ENCODE assay signal across 15 cellular contexts in the genomic region with DNA sequence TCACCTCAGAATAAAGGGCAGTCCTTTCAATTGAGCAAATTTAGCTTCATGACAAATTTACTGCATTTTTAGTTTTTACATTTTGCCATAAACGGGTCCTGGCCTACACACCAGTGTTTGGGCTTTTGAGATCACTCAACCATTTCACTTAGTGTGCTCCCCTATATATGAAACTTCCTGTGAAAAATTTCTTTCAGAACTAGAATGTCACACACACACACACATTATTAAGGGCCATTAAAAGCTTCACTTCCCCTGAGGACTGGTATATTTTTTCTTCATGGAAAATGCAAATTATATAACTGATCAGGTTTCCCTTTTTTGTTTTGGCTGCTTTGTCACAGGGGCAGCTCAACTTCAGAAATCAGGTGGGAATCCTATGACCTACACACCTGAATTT.
DNase-seq lines count a peak whose midpoint lies in the region; ATAC-seq, FAIRE-seq and TF ChIP-seq lines count a peak whose summit lies in the region.
"Had no signal": no experiment of that assay in that cellular context is flagged by ENCODE, and none has a peak within 500 bp of the region (broad histone marks: within the 10 kb centered on the region; RNA-seq: fewer than 3 reads in every experiment).

No MANE protein-coding gene starts in this region.

- H3K9me3 ChIP-seq in Karpas-422 (ENCODE audit: low read length) (no peaks in the 10 kb centered on the region), astrocyte (ENCODE audit: insufficient read depth, low read depth, low read length) (no peaks in the 10 kb centered on the region)
- H3K9me3 ChIP-seq: A549, Caco-2, HAP-1 had no signal

- POLR2A ChIA-PET in activated CD4-positive, alpha-beta T cell treated with anti-CD3 and anti-CD28 coated beads, Interleukin-2, amount 10 ng/mL, durations not matched to agents 7 days and 5 days (lab: Charles Lee) = no interaction called here

- TF ChIP-seq CTCF in astrocyte (IDR thresholded peaks at IDR 0.05; ENCODE audit: insufficient read depth, low read depth, low read length) (no peak), glutamatergic neuron (IDR thresholded peaks at IDR 0.05; ENCODE audit: partially characterized antibody, unreplicated experiment) (no peak)

- H3K27me3 Mint-ChIP-seq in astrocyte (ENCODE audit: low read depth, unreplicated experiment) = no peaks in the 10 kb centered on the region
- no peaks in the 10 kb centered on the region for H3K27me3 Mint-ChIP-seq in glutamatergic neuron (ENCODE audit: unreplicated experiment)
- H3K27me3 Mint-ChIP-seq in activated CD4-positive, alpha-beta T cell treated with anti-CD3 and anti-CD28 coated beads, Interleukin-2, amount 10 ng/mL, durations not matched to agents 7 days and 5 days = no peaks in the 10 kb centered on the region

- ATAC-seq in GM18868 (IDR thresholded peaks at IDR 0.05; ENCODE audit: unreplicated experiment) (peak; percentile 58), GM18858 (IDR thresholded peaks at IDR 0.05; ENCODE audit: unreplicated experiment) (no peak)
- ATAC-seq: A549, GM12878 had no signal

- H4K20me1 ChIP-seq in Karpas-422 (ENCODE audit: insufficient read depth, low read depth, low read length) = no peaks in the 10 kb centered on the region
- H4K20me1 ChIP-seq in astrocyte (ENCODE audit: insufficient read depth, low read length) = no peaks in the 10 kb centered on the region

- CTCF ChIA-PET in activated CD4-positive, alpha-beta T cell treated with anti-CD3 and anti-CD28 coated beads, Interleukin-2, amount 10 ng/mL, durations not matched to agents 7 days and 5 days (lab: Charles Lee) = no interaction called here

- no peaks in the 10 kb centered on the region for H3K36me3 ChIP-seq in Karpas-422 (ENCODE audit: insufficient read depth, low read length)
- H3K36me3 ChIP-seq in astrocyte (ENCODE audit: insufficient read depth, low read length) = no peaks in the 10 kb centered on the region
- H3K36me3 ChIP-seq: HAP-1 had no signal

- peaks cover 12% of the 10 kb centered on the region for H3K4me1 ChIP-seq in Karpas-422 (ENCODE audit: low read length)
- no peaks in the 10 kb centered on the region for H3K4me1 ChIP-seq in astrocyte (ENCODE audit: insufficient read depth, low read length)
- H3K4me1 ChIP-seq: A549, Caco-2, HAP-1 had no signal

- H3K79me2 ChIP-seq in Karpas-422 (ENCODE audit: low read length) (no peaks in the 10 kb centered on the region), astrocyte (ENCODE audit: insufficient read depth, low read length) (no peaks in the 10 kb centered on the region)

- H3K27me3 ChIP-seq in Karpas-422 (ENCODE audit: low read length) (no peaks in the 10 kb centered on the region), astrocyte (ENCODE audit: insufficient read depth, low read length) (no peaks in the 10 kb centered on the region)

- H3K4me2 ChIP-seq in Karpas-422 (ENCODE audit: low read depth, low read length, poor library complexity, severe bottlenecking) = peak overlapping the region; percentile 19
- H3K4me2 ChIP-seq in astrocyte (ENCODE audit: low read length) = no peak overlapping the region
- H3K4me2 ChIP-seq: A549 had no signal

- H3K9me2 ChIP-seq in Karpas-422 (replicated peaks; ENCODE audit: insufficient read depth, low read length) = no peaks in the 10 kb centered on the region

- 0 out of 2 replicates have a peak overlapping the region, but pooled peaks have one; percentile 17 for H3K27ac ChIP-seq in Karpas-422 (ENCODE audit: low read length)
- H3K27ac ChIP-seq in astrocyte (ENCODE audit: low read depth, low read length) = no peak overlapping the region
- H3K27ac ChIP-seq: A549, HL-60 had no signal

- H2AFZ ChIP-seq in Karpas-422 (ENCODE audit: low read length) (no peak overlapping the region), astrocyte (ENCODE audit: low read depth, low read length) (no peak overlapping the region)

- H3K36me3 Mint-ChIP-seq in astrocyte (ENCODE audit: low read depth, unreplicated experiment) = no peaks in the 10 kb centered on the region
- no peaks in the 10 kb centered on the region for H3K36me3 Mint-ChIP-seq in glutamatergic neuron (ENCODE audit: unreplicated experiment)
- H3K36me3 Mint-ChIP-seq in activated CD4-positive, alpha-beta T cell treated with anti-CD3 and anti-CD28 coated beads, Interleukin-2, amount 10 ng/mL, durations not matched to agents 7 days and 5 days (ENCODE audit: low read depth) = no peaks in the 10 kb centered on the region

- H3K4me3 ChIP-seq in Karpas-422 (ENCODE audit: low read length) = no peak overlapping the region
- no peak overlapping the region for H3K4me3 ChIP-seq in astrocyte (ENCODE audit: insufficient read depth, low read depth, low read length)
- H3K4me3 ChIP-seq: A549, GM12878, HAP-1 had no signal

- H3K9me3 Mint-ChIP-seq in astrocyte (ENCODE audit: unreplicated experiment) (no peaks in the 10 kb centered on the region), glutamatergic neuron (ENCODE audit: unreplicated experiment) (no peaks in the 10 kb centered on the region)
- no peaks in the 10 kb centered on the region for H3K9me3 Mint-ChIP-seq in activated CD4-positive, alpha-beta T cell treated with anti-CD3 and anti-CD28 coated beads, Interleukin-2, amount 10 ng/mL, durations not matched to agents 7 days and 5 days
- H3K9me3 Mint-ChIP-seq: CD8-positive, alpha-beta memory T cell had no signal

- H3K27ac Mint-ChIP-seq in astrocyte (ENCODE audit: unreplicated experiment) = no peak overlapping the region
- no peak overlapping the region for H3K27ac Mint-ChIP-seq in glutamatergic neuron (ENCODE audit: unreplicated experiment)
- no peak overlapping the region for H3K27ac Mint-ChIP-seq in activated CD4-positive, alpha-beta T cell treated with anti-CD3 and anti-CD28 coated beads, Interleukin-2, amount 10 ng/mL, durations not matched to agents 7 days and 5 days
- H3K27ac Mint-ChIP-seq: CD8-positive, alpha-beta memory T cell had no signal

- FAIRE-seq in astrocyte (lab: Jason Lieb, UNC) = peak; percentile 62
- FAIRE-seq: GM12878, GM18507, H1 had no signal

- DNase-seq in Karpas-422 (peak; percentile 48), astrocyte (ENCODE audit: low read depth) (no peak), glutamatergic neuron (no peak), DMS79 treated with DMSO at 0.1 percent for 48 hours (lab: John Stamatoyannopoulos, UW) (no peak)
- no peak for DNase-seq in activated CD4-positive, alpha-beta T cell treated with anti-CD3 and anti-CD28 coated beads, Interleukin-2, amount 10 ng/mL, durations not matched to agents 7 days and 5 days
- DNase-seq: Caco-2; CD8-positive, alpha-beta memory T cell had no signal

- H3K4me1 Mint-ChIP-seq in astrocyte (ENCODE audit: low read depth, unreplicated experiment) = no peaks in the 10 kb centered on the region
- H3K4me1 Mint-ChIP-seq in glutamatergic neuron (ENCODE audit: low read depth, unreplicated experiment) = no peaks in the 10 kb centered on the region
- no peaks in the 10 kb centered on the region for H3K4me1 Mint-ChIP-seq in activated CD4-positive, alpha-beta T cell treated with anti-CD3 and anti-CD28 coated beads, Interleukin-2, amount 10 ng/mL, durations not matched to agents 7 days and 5 days
- H3K4me1 Mint-ChIP-seq: CD8-positive, alpha-beta memory T cell had no signal

- H3K4me3 Mint-ChIP-seq in astrocyte (ENCODE audit: unreplicated experiment) (no peak overlapping the region), glutamatergic neuron (ENCODE audit: unreplicated experiment) (no peak overlapping the region)
- H3K4me3 Mint-ChIP-seq in activated CD4-positive, alpha-beta T cell treated with anti-CD3 and anti-CD28 coated beads, Interleukin-2, amount 10 ng/mL, durations not matched to agents 7 days and 5 days = no peak overlapping the region
- H3K4me3 Mint-ChIP-seq: CD8-positive, alpha-beta memory T cell had no signal

- H3K9ac ChIP-seq in Karpas-422 (ENCODE audit: low read length) (no peak overlapping the region), astrocyte (ENCODE audit: low read length) (no peak overlapping the region)
